11 cellular contexts compared by ENCODE assay signal in the genomic region with DNA sequence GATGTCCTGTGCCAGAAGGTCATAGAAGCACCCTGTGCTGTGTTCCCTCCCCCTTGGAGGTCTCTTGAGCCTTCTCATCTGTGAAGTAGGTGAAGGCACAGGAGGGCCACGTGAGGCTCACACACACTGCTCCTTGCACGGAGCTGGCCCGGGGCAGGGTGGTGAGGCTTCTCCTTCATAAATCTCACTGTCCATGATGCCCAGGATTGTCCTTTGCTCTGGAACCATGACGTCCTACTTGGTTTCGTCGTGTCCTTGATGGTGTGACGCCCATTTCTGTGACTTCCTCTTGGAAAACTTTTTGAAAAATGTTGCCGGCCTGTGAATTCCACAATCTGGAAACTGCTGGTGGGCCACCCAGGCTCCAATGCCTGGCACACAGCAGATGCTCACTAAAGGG. TPM values are rescaled to one million over a fixed set of nuclear protein-coding genes. Genes with fewer than 3 reads are reported as not detected.
DNase-seq lines count a peak whose midpoint lies in the region; ATAC-seq and TF ChIP-seq lines count a peak whose summit lies in the region.
"Had no signal": no experiment of that assay in that cellular context is flagged by ENCODE, and none has a peak within 500 bp of the region (broad histone marks: within the 10 kb centered on the region; RNA-seq: fewer than 3 reads in every experiment).

No MANE protein-coding gene starts in this region.

- no peak overlapping the region for H3K4me3 ChIP-seq in left ventricle myocardium inferior
- no peak overlapping the region for H3K4me3 ChIP-seq in naive thymus-derived CD4-positive, alpha-beta T cell (ENCODE audit: low read length)
- no peak overlapping the region for H3K4me3 ChIP-seq in vagina
- H3K4me3 ChIP-seq in BE2C (ENCODE audit: low read depth, low read length): no peak overlapping the region

- no peak for TF ChIP-seq POLR2A in vagina (IDR thresholded peaks at IDR 0.05)

- no peaks in the 10 kb centered on the region for H3K9me3 ChIP-seq in left ventricle myocardium inferior (replicated peaks)
- H3K9me3 ChIP-seq in naive thymus-derived CD4-positive, alpha-beta T cell (ENCODE audit: control insufficient read depth in 2 of 3, low read length in 3 of 3): no peaks in the 10 kb centered on the region
- H3K9me3 ChIP-seq in vagina: no peaks in the 10 kb centered on the region
- H3K9me3 ChIP-seq in BE2C: no peaks in the 10 kb centered on the region

- POLR2A ChIA-PET in naive thymus-derived CD4-positive, alpha-beta T cell (lab: Charles Lee): interaction anchor here (0.8 to 9.4 kb wide), 4 partner anchors 11 to 751 kb away, joined by 3 to 71 read pairs (median 38); a partner anchor contains a TSS

- TF ChIP-seq CTCF in left ventricle myocardium inferior (IDR thresholded peaks at IDR 0.05; ENCODE audit: borderline replicate concordance) (no peak), vagina (IDR thresholded peaks at IDR 0.05) (no peak), BE2C (IDR thresholded peaks at IDR 0.05; ENCODE audit: low read depth, low read length) (no peak)

- H3K4me1 Mint-ChIP-seq in activated naive CD8-positive, alpha-beta T cell treated with anti-CD3 and anti-CD28 coated beads, Interleukin-2, amount 50 U/mL, for 24 hours: peaks cover 93% of the 10 kb centered on the region
- peaks cover 60 to 98% (median 92%) of the 10 kb centered on the region in 7 donors for H3K4me1 Mint-ChIP-seq in naive thymus-derived CD4-positive, alpha-beta T cell

- no peak overlapping the region for H3K4me3 Mint-ChIP-seq in activated naive CD8-positive, alpha-beta T cell treated with anti-CD3 and anti-CD28 coated beads, Interleukin-2, amount 50 U/mL, for 24 hours
- peak overlapping the region in 2 of 10 donors; percentile 54 to 56 for H3K4me3 Mint-ChIP-seq in naive thymus-derived CD4-positive, alpha-beta T cell
- H3K4me3 Mint-ChIP-seq: activated CD8-positive, alpha-beta memory T cell treated with anti-CD3 and anti-CD28 coated beads, Interleukin-2, amount 10 ng/mL, durations not matched to agents 7 days and 5 days had no signal

- H3K36me3 ChIP-seq in left ventricle myocardium inferior (peaks cover 6% of the 10 kb centered on the region), vagina (peaks cover 0 to 5% of the 10 kb centered on the region in 2 donors), BE2C (peaks cover 19% of the 10 kb centered on the region)
- peaks cover 0 to 21% (median 0%) of the 10 kb centered on the region in 3 experiments for H3K36me3 ChIP-seq in naive thymus-derived CD4-positive, alpha-beta T cell (ENCODE audit: control insufficient read depth in 2 of 3, insufficient read depth in 3 of 3, low read length in 3 of 3)

- H3K27ac ChIP-seq in left ventricle myocardium inferior (replicated peaks): peak overlapping the region; percentile 97
- peak overlapping the region; percentile 37 for H3K27ac ChIP-seq in naive thymus-derived CD4-positive, alpha-beta T cell (ENCODE audit: low read depth, low read length)
- peak overlapping the region; percentile 39 for H3K27ac ChIP-seq in vagina

- no peaks in the 10 kb centered on the region for H3K27me3 ChIP-seq in left ventricle myocardium inferior (ENCODE audit: low read depth)
- H3K27me3 ChIP-seq in naive thymus-derived CD4-positive, alpha-beta T cell (ENCODE audit: control insufficient read depth in 2 of 2, insufficient read depth in 2 of 2, low read length in 2 of 2): no peaks in the 10 kb centered on the region
- H3K27me3 ChIP-seq in vagina: no peaks in the 10 kb centered on the region
- H3K27me3 ChIP-seq in BE2C: no peaks in the 10 kb centered on the region

- H3K9me3 Mint-ChIP-seq in activated naive CD8-positive, alpha-beta T cell treated with anti-CD3 and anti-CD28 coated beads, Interleukin-2, amount 50 U/mL, for 24 hours: no peaks in the 10 kb centered on the region
- peaks cover 0 to 2% (median 0%) of the 10 kb centered on the region in 11 donors for H3K9me3 Mint-ChIP-seq in naive thymus-derived CD4-positive, alpha-beta T cell

- peak overlapping the region; percentile 59 for H3K27ac Mint-ChIP-seq in activated naive CD8-positive, alpha-beta T cell treated with anti-CD3 and anti-CD28 coated beads, Interleukin-2, amount 50 U/mL, for 24 hours
- peak overlapping the region; percentile 64 to 99 (median 82) for H3K27ac Mint-ChIP-seq in naive thymus-derived CD4-positive, alpha-beta T cell
- H3K27ac Mint-ChIP-seq: activated CD8-positive, alpha-beta memory T cell treated with anti-CD3 and anti-CD28 coated beads, Interleukin-2, amount 10 ng/mL, durations not matched to agents 7 days and 5 days had no signal

- ATAC-seq in left cardiac atrium: no peak
- no peak for ATAC-seq in activated naive CD8-positive, alpha-beta T cell treated with anti-CD3 and anti-CD28 coated beads, Interleukin-2, amount 50 U/mL, for 24 hours
- no peak for ATAC-seq in naive thymus-derived CD4-positive, alpha-beta T cell
- ATAC-seq in GM21717 (IDR thresholded peaks at IDR 0.05; ENCODE audit: unreplicated experiment): no peak
- ATAC-seq in HG02852 (IDR thresholded peaks at IDR 0.05; ENCODE audit: unreplicated experiment): no peak
- ATAC-seq: activated CD8-positive, alpha-beta memory T cell treated with anti-CD3 and anti-CD28 coated beads, Interleukin-2, amount 10 ng/mL, durations not matched to agents 7 days and 5 days had no signal

- H3K27me3 Mint-ChIP-seq in activated naive CD8-positive, alpha-beta T cell treated with anti-CD3 and anti-CD28 coated beads, Interleukin-2, amount 50 U/mL, for 24 hours: no peaks in the 10 kb centered on the region
- H3K27me3 Mint-ChIP-seq in naive thymus-derived CD4-positive, alpha-beta T cell: no peaks in the 10 kb centered on the region
- H3K27me3 Mint-ChIP-seq: activated CD8-positive, alpha-beta memory T cell treated with anti-CD3 and anti-CD28 coated beads, Interleukin-2, amount 10 ng/mL, durations not matched to agents 7 days and 5 days had no signal

- peaks cover 28% of the 10 kb centered on the region for H3K36me3 Mint-ChIP-seq in activated naive CD8-positive, alpha-beta T cell treated with anti-CD3 and anti-CD28 coated beads, Interleukin-2, amount 50 U/mL, for 24 hours (ENCODE audit: low read depth)
- peaks cover 0 to 28% (median 0%) of the 10 kb centered on the region in 5 donors for H3K36me3 Mint-ChIP-seq in naive thymus-derived CD4-positive, alpha-beta T cell

- CTCF ChIA-PET in naive thymus-derived CD4-positive, alpha-beta T cell (lab: Charles Lee): interaction anchor here (0.7 to 1.9 kb wide), 4 partner anchors 10 to 44 kb away, joined by 3 to 6 read pairs (median 4); no protein-coding TSS in a partner anchor

- no peak for DNase-seq in left ventricle myocardium inferior
- DNase-seq in left cardiac atrium: no peak
- no peak for DNase-seq in activated naive CD8-positive, alpha-beta T cell treated with anti-CD3 and anti-CD28 coated beads, Interleukin-2, amount 50 U/mL, for 24 hours
- no peak for DNase-seq in naive thymus-derived CD4-positive, alpha-beta T cell
- DNase-seq in vagina (ENCODE audit: extremely low spot score in 2 of 2): no peak
- no peak for DNase-seq in BE2C
- DNase-seq: activated CD8-positive, alpha-beta memory T cell treated with anti-CD3 and anti-CD28 coated beads, Interleukin-2, amount 10 ng/mL, durations not matched to agents 7 days and 5 days; foreskin melanocyte; NCI-H510A had no signal

- intact Hi-C loops in left ventricle myocardium inferior (cut with micrococcal nuclease) (no loop called here), left cardiac atrium (cut with DNase I) (no loop called here), vagina (cut with DNase I) (no loop called here)
- intact Hi-C loops in naive thymus-derived CD4-positive, alpha-beta T cell (cut with micrococcal nuclease): no loop called here

- peaks cover 100% of the 10 kb centered on the region for H3K4me1 ChIP-seq in left ventricle myocardium inferior
- peaks cover 62 to 80% of the 10 kb centered on the region in 2 donors for H3K4me1 ChIP-seq in naive thymus-derived CD4-positive, alpha-beta T cell (ENCODE audit: control insufficient read depth in 2 of 2, insufficient read depth in 2 of 2, low read length in 2 of 2)
- H3K4me1 ChIP-seq in vagina: peaks cover 75% of the 10 kb centered on the region
- H3K4me1 ChIP-seq in BE2C: peaks cover 11% of the 10 kb centered on the region

RNA-seq across cellular contexts. Expression of a gene that starts 34.4 kb away (rescaled TPM):
- total RNA-seq in left ventricle myocardium inferior (50.5 TPM), left cardiac atrium (10 to 100 TPM; 27.1 to 39.6 TPM), vagina (24.1 TPM)
- total RNA-seq in naive thymus-derived CD4-positive, alpha-beta T cell: 10 to 100 TPM; 18.5 to 71.4 (median 29.8) TPM
- 1 to 10 TPM; 3.5 to 7.8 TPM for polyA plus RNA-seq in naive thymus-derived CD4-positive, alpha-beta T cell
- polyA plus RNA-seq in BE2C (2012; ENCODE audit: insufficient read depth, insufficient read length, low read depth): 42.9 TPM

Comparison
In these comparisons a context has a peak if more than half of its experiments do, and no peak if none do; other contexts are left out.
1. H3K27ac ChIP-seq: peak in every context shown above with its lines; median percentile 97 in left ventricle myocardium inferior; 39 in vagina; 37 in naive thymus-derived CD4-positive, alpha-beta T cell.